Comparison of ENCODE assay signal across 31 cellular contexts in genomic region chr10:19699299-19699698, GRCh38.
"Had no signal": no experiment of that assay in that cellular context is flagged by ENCODE, and none has a peak within 500 bp of the region (broad histone marks: within the 10 kb centered on the region; RNA-seq: fewer than 3 reads in every experiment).

No MANE protein-coding gene starts in this region.

- H3K4me3 ChIP-seq: ascending aorta, esophagus squamous epithelium, gastroesophageal sphincter, heart right ventricle, hepatocyte had no signal

- H3K36me3 Mint-ChIP-seq: activated CD8-positive, alpha-beta memory T cell treated with anti-CD3 and anti-CD28 coated beads, Interleukin-2, amount 10 ng/mL, durations not matched to agents 7 days and 5 days; activated naive CD8-positive, alpha-beta T cell treated with anti-CD3 and anti-CD28 coated beads, Interleukin-2, amount 10 ng/mL, durations not matched to agents 7 days and 5 days; brain had no signal

- H3K27ac Mint-ChIP-seq: activated B cell treated with CpG ODN at 0.5 μM for 24 hours; activated CD8-positive, alpha-beta memory T cell treated with anti-CD3 and anti-CD28 coated beads, Interleukin-2, amount 10 ng/mL, durations not matched to agents 7 days and 5 days; activated CD8-positive, alpha-beta T cell treated with anti-CD3 and anti-CD28 coated beads, Interleukin-2, amount 10 ng/mL, durations not matched to agents 7 days and 5 days; activated naive CD4-positive, alpha-beta T cell treated with anti-CD3 and anti-CD28 coated beads for 36 hours; activated naive CD8-positive, alpha-beta T cell treated with anti-CD3 and anti-CD28 coated beads, Interleukin-2, amount 10 ng/mL, durations not matched to agents 7 days and 5 days; activated T-helper 1 cell treated with anti-CD3 and anti-CD28 coated beads, Interleukin-12 subunit alpha, Interleukin-12 subunit beta, Interleukin-2, Interleukin-4 antibody, amounts not matched to agents 30 ng/mL and 10 ng/mL and 1 ng/mL, durations not matched to agents 14 hours and 24 hours and 36 hours; activated T-helper 2 cell treated with anti-CD3 and anti-CD28 coated beads, Interferon-gamma antibody, Interleukin-2, Interleukin-4, amounts not matched to agents 10 μg/mL and 5 μg/mL and 100 μg/mL, durations not matched to agents 14 hours and 24 hours and 36 hours; brain; effector memory CD8-positive, alpha-beta T cell had no signal

- DNase-seq: activated B cell treated with CpG ODN at 0.5 μM for 24 hours; activated CD4-positive, alpha-beta T cell treated with anti-CD3 and anti-CD28 coated beads for 48 hours; activated CD4-positive, alpha-beta T cell treated with anti-CD3 and anti-CD28 coated beads, Interleukin-2, amount 50 U/mL, for 1 hour; activated CD4-positive, alpha-beta T cell treated with anti-CD3 and anti-CD28 coated beads, Interleukin-2, amount 50 U/mL, for 48 hours; activated CD8-positive, alpha-beta memory T cell treated with anti-CD3 and anti-CD28 coated beads, Interleukin-2, amount 10 ng/mL, durations not matched to agents 7 days and 5 days; activated CD8-positive, alpha-beta memory T cell treated with anti-CD3 and anti-CD28 coated beads, Interleukin-2, amount 50 U/mL, for 4 hours; activated CD8-positive, alpha-beta T cell treated with anti-CD3 and anti-CD28 coated beads, Interleukin-2, amount 10 ng/mL, durations not matched to agents 7 days and 5 days; activated effector memory CD4-positive, alpha-beta T cell treated with anti-CD3 and anti-CD28 coated beads, Interleukin-2, amount 50 U/mL, for 16 hours; activated naive CD4-positive, alpha-beta T cell treated with anti-CD3 and anti-CD28 coated beads for 36 hours; activated naive CD8-positive, alpha-beta T cell treated with anti-CD3 and anti-CD28 coated beads, Interleukin-2, amount 10 ng/mL, durations not matched to agents 7 days and 5 days; activated T-cell treated with anti-CD3 and anti-CD28 coated beads, Interleukin-2, amount 50 U/mL, for 1 hour; activated T-cell treated with anti-CD3 and anti-CD28 coated beads, Interleukin-2, amount 50 U/mL, for 48 hours; caudate nucleus; cortex of kidney; dermis blood vessel endothelial cell; effector CD4-positive, alpha-beta T cell; effector memory CD8-positive, alpha-beta T cell; esophagus squamous epithelium; foreskin melanocyte; heart right ventricle; T-helper 2 cell had no signal

- H3K79me2 ChIP-seq: hepatocyte had no signal

- H3K9me3 ChIP-seq: ascending aorta, esophagus squamous epithelium, gastroesophageal sphincter, heart right ventricle had no signal

- H3K27ac ChIP-seq: ascending aorta, epithelial cell of prostate, esophagus squamous epithelium, gastroesophageal sphincter, heart right ventricle, hepatocyte, VCaP had no signal

- H3K27me3 Mint-ChIP-seq: activated B cell treated with CpG ODN at 0.5 μM for 24 hours; activated CD8-positive, alpha-beta memory T cell treated with anti-CD3 and anti-CD28 coated beads, Interleukin-2, amount 10 ng/mL, durations not matched to agents 7 days and 5 days; activated naive CD8-positive, alpha-beta T cell treated with anti-CD3 and anti-CD28 coated beads, Interleukin-2, amount 10 ng/mL, durations not matched to agents 7 days and 5 days; effector memory CD8-positive, alpha-beta T cell had no signal

- H3K4me3 Mint-ChIP-seq: activated B cell treated with CpG ODN at 0.5 μM for 24 hours; activated CD8-positive, alpha-beta memory T cell treated with anti-CD3 and anti-CD28 coated beads, Interleukin-2, amount 10 ng/mL, durations not matched to agents 7 days and 5 days; activated CD8-positive, alpha-beta T cell treated with anti-CD3 and anti-CD28 coated beads, Interleukin-2, amount 10 ng/mL, durations not matched to agents 7 days and 5 days; activated naive CD4-positive, alpha-beta T cell treated with anti-CD3 and anti-CD28 coated beads for 36 hours; activated naive CD8-positive, alpha-beta T cell treated with anti-CD3 and anti-CD28 coated beads, Interleukin-2, amount 10 ng/mL, durations not matched to agents 7 days and 5 days; activated T-helper 1 cell treated with anti-CD3 and anti-CD28 coated beads, Interleukin-12 subunit alpha, Interleukin-12 subunit beta, Interleukin-2, Interleukin-4 antibody, amounts not matched to agents 30 ng/mL and 10 ng/mL and 1 ng/mL, durations not matched to agents 14 hours and 24 hours and 36 hours; brain; effector memory CD8-positive, alpha-beta T cell had no signal

- H2AFZ ChIP-seq: hepatocyte had no signal

- ATAC-seq: activated CD4-positive, CD25-positive, alpha-beta regulatory T cell treated with anti-CD3 and anti-CD28 coated beads, Interleukin-2, amount 50 U/mL, for 24 hours; activated CD8-positive, alpha-beta memory T cell treated with anti-CD3 and anti-CD28 coated beads, Interleukin-2, amount 10 ng/mL, durations not matched to agents 7 days and 5 days; activated CD8-positive, alpha-beta T cell treated with anti-CD3 and anti-CD28 coated beads, Interleukin-2, amount 10 ng/mL, durations not matched to agents 7 days and 5 days; activated naive CD4-positive, alpha-beta T cell treated with anti-CD3 and anti-CD28 coated beads, Interleukin-2, amount 50 U/mL, for 72 hours; effector memory CD8-positive, alpha-beta T cell; gastroesophageal sphincter; heart right ventricle had no signal

- H3K4me1 ChIP-seq: ascending aorta, esophagus squamous epithelium, gastroesophageal sphincter, heart right ventricle had no signal

- H3K4me1 Mint-ChIP-seq: activated B cell treated with CpG ODN at 0.5 μM for 24 hours; activated CD8-positive, alpha-beta memory T cell treated with anti-CD3 and anti-CD28 coated beads, Interleukin-2, amount 10 ng/mL, durations not matched to agents 7 days and 5 days; activated naive CD8-positive, alpha-beta T cell treated with anti-CD3 and anti-CD28 coated beads, Interleukin-2, amount 10 ng/mL, durations not matched to agents 7 days and 5 days; brain had no signal

- H3K27me3 ChIP-seq: ascending aorta, esophagus squamous epithelium, gastroesophageal sphincter, heart right ventricle, hepatocyte had no signal

- H3K36me3 ChIP-seq: ascending aorta, esophagus squamous epithelium, gastroesophageal sphincter, heart right ventricle had no signal

- H3K4me2 ChIP-seq: hepatocyte had no signal
